In the genomic region with DNA sequence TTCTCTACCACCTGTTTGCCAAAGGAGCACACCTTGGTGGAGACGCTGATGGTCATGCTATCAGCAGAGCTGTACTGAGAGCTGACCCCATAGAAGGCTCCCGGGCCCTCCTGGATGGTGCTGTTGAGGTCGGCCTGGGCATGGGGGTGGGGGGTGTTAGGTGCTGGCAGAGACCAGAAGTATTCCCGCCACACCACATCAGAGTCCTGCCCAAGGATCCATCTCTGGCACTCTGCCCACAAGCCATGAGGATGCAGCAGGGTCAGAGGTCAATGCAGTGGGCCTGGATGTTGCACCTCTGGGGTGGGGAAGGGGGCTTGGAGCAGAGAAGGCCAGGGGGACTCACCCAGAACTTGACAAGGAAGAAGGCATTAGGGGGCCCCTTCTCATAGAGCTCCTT, we compare ENCODE assay signal across 18 cellular contexts. TPM values are rescaled to one million over a fixed set of nuclear protein-coding genes. Genes with fewer than 3 reads are reported as not detected.
DNase-seq lines count a peak whose midpoint lies in the region; ATAC-seq, FAIRE-seq and TF ChIP-seq lines count a peak whose summit lies in the region.
"Had no signal": no experiment of that assay in that cellular context is flagged by ENCODE, and none has a peak within 500 bp of the region (broad histone marks: within the 10 kb centered on the region; RNA-seq: fewer than 3 reads in every experiment).

No MANE protein-coding gene starts in this region.

- no peaks in the 10 kb centered on the region for H3K9me3 ChIP-seq in HEK293 (ENCODE audit: control insufficient read depth, insufficient read depth, low read depth, low read length)
- H3K9me3 ChIP-seq in kidney (ENCODE audit: control insufficient read depth in 1 of 2, low read length in 2 of 2), result no peaks in the 10 kb centered on the region
- H3K9me3 ChIP-seq in stomach smooth muscle (ENCODE audit: control insufficient read depth in 2 of 2, low read length in 2 of 2), result no peaks in the 10 kb centered on the region
- no peaks in the 10 kb centered on the region for H3K9me3 ChIP-seq in left ventricle myocardium inferior (replicated peaks)

- no peak overlapping the region for H3K4me3 ChIP-seq in HEK293 (ENCODE audit: low read depth, low read length)
- H3K4me3 ChIP-seq in kidney (ENCODE audit: low read length in 2 of 2), result no peak overlapping the region
- no peak overlapping the region for H3K4me3 ChIP-seq in stomach smooth muscle (ENCODE audit: low read length in 2 of 2)
- H3K4me3 ChIP-seq in left ventricle myocardium inferior, result no peak overlapping the region
- H3K4me3 ChIP-seq: SK-N-MC had no signal

- H3K9ac ChIP-seq in kidney (ENCODE audit: low read length in 2 of 2) (no peak overlapping the region), stomach smooth muscle (ENCODE audit: low read length in 2 of 2) (no peak overlapping the region)

- FAIRE-seq in kidney (lab: Jason Lieb, UNC), result no peak

- no peak for DNase-seq in activated naive CD8-positive, alpha-beta T cell treated with anti-CD3 and anti-CD28 coated beads for 36 hours
- DNase-seq in activated naive CD8-positive, alpha-beta T cell treated with anti-CD3 and anti-CD28 coated beads, Interleukin-2, amount 50 U/mL, for 24 hours, result no peak
- DNase-seq in kidney (peak; percentile 44), left ventricle myocardium inferior (no peak), T-helper 9 cell (no peak)
- DNase-seq in activated CD4-positive, CD25-positive, alpha-beta regulatory T cell (lab: John Stamatoyannopoulos, UW), result no peak
- DNase-seq: GF-D8; HCEC 1CT; NCI-H1417 treated with DMSO at 0.1 percent for 48 hours; NCI-H2081; NCI-H524 treated with DMSO at 0.1 percent for 48 hours; NK-92 treated with Interleukin-12 subunit alpha and Interleukin-12 subunit beta, amount 100 ng/mL, for 24 hours had no signal

- ATAC-seq in activated naive CD8-positive, alpha-beta T cell treated with anti-CD3 and anti-CD28 coated beads, Interleukin-2, amount 50 U/mL, for 24 hours, result no peak

- H3K36me3 Mint-ChIP-seq in activated naive CD8-positive, alpha-beta T cell treated with anti-CD3 and anti-CD28 coated beads for 36 hours, result peaks cover 24% of the 10 kb centered on the region
- peaks cover 23% of the 10 kb centered on the region for H3K36me3 Mint-ChIP-seq in activated naive CD8-positive, alpha-beta T cell treated with anti-CD3 and anti-CD28 coated beads, Interleukin-2, amount 50 U/mL, for 24 hours (ENCODE audit: low read depth)

- no peaks in the 10 kb centered on the region for H3K4me1 ChIP-seq in HEK293 (ENCODE audit: control insufficient read depth, insufficient read depth, low read length)
- H3K4me1 ChIP-seq in kidney (ENCODE audit: control insufficient read depth in 1 of 2, insufficient read depth in 1 of 2, low read depth in 1 of 2, low read length in 2 of 2), result peaks cover 0 to 4% of the 10 kb centered on the region in 2 donors
- H3K4me1 ChIP-seq in stomach smooth muscle (ENCODE audit: control insufficient read depth, insufficient read depth, low read length), result peaks cover 23% of the 10 kb centered on the region
- peaks cover 32% of the 10 kb centered on the region for H3K4me1 ChIP-seq in left ventricle myocardium inferior

- H3K27me3 ChIP-seq in stomach smooth muscle (ENCODE audit: control insufficient read depth in 1 of 2, insufficient read depth in 2 of 2, low read length in 2 of 2), result no peaks in the 10 kb centered on the region
- no peaks in the 10 kb centered on the region for H3K27me3 ChIP-seq in left ventricle myocardium inferior (ENCODE audit: low read depth)

- H3K27ac ChIP-seq in HEK293 (ENCODE audit: extremely low read depth, low read depth, low read length), result no peak overlapping the region
- H3K27ac ChIP-seq in kidney (ENCODE audit: low read depth in 2 of 2, low read length in 2 of 2), result no peak overlapping the region
- peak overlapping the region; percentile 18 for H3K27ac ChIP-seq in stomach smooth muscle (ENCODE audit: low read length)
- H3K27ac ChIP-seq in left ventricle myocardium inferior (replicated peaks), result no peak overlapping the region
- H3K27ac ChIP-seq: SK-N-MC had no signal

- POLR2A ChIA-PET in HEK293 (lab: Yijun Ruan, JAX), result interaction anchor here (1.0 to 9.5 kb wide), 2 partner anchors 9 to 21 kb away, joined by 4 to 198 read pairs; no protein-coding TSS in a partner anchor

- CTCF ChIA-PET in HEK293 (lab: Yijun Ruan, JAX), result interaction anchor here (0.8 kb wide), 1 partner anchor 133 kb away, joined by 3 read pairs; the partner anchor contains the start of gene PPARD

- H3K9me3 Mint-ChIP-seq in activated naive CD8-positive, alpha-beta T cell treated with anti-CD3 and anti-CD28 coated beads for 36 hours, result peaks cover 1% of the 10 kb centered on the region
- H3K9me3 Mint-ChIP-seq in activated naive CD8-positive, alpha-beta T cell treated with anti-CD3 and anti-CD28 coated beads, Interleukin-2, amount 50 U/mL, for 24 hours, result no peaks in the 10 kb centered on the region
- H3K9me3 Mint-ChIP-seq: IgD-negative memory B cell had no signal

- H3K36me3 ChIP-seq in HEK293 (ENCODE audit: control insufficient read depth in 2 of 2, insufficient read depth in 1 of 2, low read length in 2 of 2) (peaks cover 3 to 64% of the 10 kb centered on the region in 2 experiments; a peak in 2 of 3 replicates), kidney (ENCODE audit: control insufficient read depth in 1 of 2, insufficient read depth in 2 of 2, low read length in 2 of 2) (peaks cover 0 to 8% of the 10 kb centered on the region in 2 donors), stomach smooth muscle (ENCODE audit: control insufficient read depth in 2 of 2, insufficient read depth in 2 of 2, low read length in 2 of 2) (peaks cover 51 to 63% of the 10 kb centered on the region in 2 donors), left ventricle myocardium inferior (peaks cover 90% of the 10 kb centered on the region)

- intact Hi-C loops in kidney (cut with DNase I), result no loop called here
- intact Hi-C loops in left ventricle myocardium inferior (cut with micrococcal nuclease), result no loop called here

- peaks cover 24% of the 10 kb centered on the region for H3K4me1 Mint-ChIP-seq in activated naive CD8-positive, alpha-beta T cell treated with anti-CD3 and anti-CD28 coated beads for 36 hours
- peaks cover 22% of the 10 kb centered on the region for H3K4me1 Mint-ChIP-seq in activated naive CD8-positive, alpha-beta T cell treated with anti-CD3 and anti-CD28 coated beads, Interleukin-2, amount 50 U/mL, for 24 hours

- H3K4me3 Mint-ChIP-seq in activated naive CD8-positive, alpha-beta T cell treated with anti-CD3 and anti-CD28 coated beads for 36 hours, result no peak overlapping the region
- no peak overlapping the region for H3K4me3 Mint-ChIP-seq in activated naive CD8-positive, alpha-beta T cell treated with anti-CD3 and anti-CD28 coated beads, Interleukin-2, amount 50 U/mL, for 24 hours
- H3K4me3 Mint-ChIP-seq: CD14-positive monocyte had no signal

- TF ChIP-seq CTCF in HEK293 (tag by site-specific recombination; IDR thresholded peaks at IDR 0.05), result no peak
- TF ChIP-seq CTCF in kidney (IDR thresholded peaks at IDR 0.05; ENCODE audit: borderline replicate concordance, extremely low read depth, insufficient read depth), result no peak
- TF ChIP-seq CTCF in left ventricle myocardium inferior (IDR thresholded peaks at IDR 0.05; ENCODE audit: borderline replicate concordance), result no peak

- H3K27me3 Mint-ChIP-seq in activated naive CD8-positive, alpha-beta T cell treated with anti-CD3 and anti-CD28 coated beads for 36 hours, result peaks cover 8% of the 10 kb centered on the region
- no peaks in the 10 kb centered on the region for H3K27me3 Mint-ChIP-seq in activated naive CD8-positive, alpha-beta T cell treated with anti-CD3 and anti-CD28 coated beads, Interleukin-2, amount 50 U/mL, for 24 hours
- H3K27me3 Mint-ChIP-seq: IgD-negative memory B cell had no signal

- peak overlapping the region; percentile 20 for H3K27ac Mint-ChIP-seq in activated naive CD8-positive, alpha-beta T cell treated with anti-CD3 and anti-CD28 coated beads for 36 hours
- no peak overlapping the region for H3K27ac Mint-ChIP-seq in activated naive CD8-positive, alpha-beta T cell treated with anti-CD3 and anti-CD28 coated beads, Interleukin-2, amount 50 U/mL, for 24 hours
- H3K27ac Mint-ChIP-seq: CD14-positive monocyte had no signal

RNA-seq across cellular contexts. Expression of gene RPL10A, which starts 7.4 kb away (rescaled TPM):
- total RNA-seq in activated naive CD8-positive, alpha-beta T cell treated with anti-CD3 and anti-CD28 coated beads for 36 hours, result 1,000 to 10,000 TPM; 2,227 to 2,291 TPM
- total RNA-seq in kidney (1,159 TPM), left ventricle myocardium inferior (552 TPM)
- polyA plus RNA-seq in kidney (ENCODE audit: insufficient read depth, low read depth, low replicate concordance), result 1,291 TPM

RNA-seq across cellular contexts. Expression of gene TEAD3, which starts 21.3 kb away (rescaled TPM):
- under 1 TPM; 0.60 to 0.66 TPM for total RNA-seq in activated naive CD8-positive, alpha-beta T cell treated with anti-CD3 and anti-CD28 coated beads for 36 hours
- 18.0 TPM for total RNA-seq in kidney
- polyA plus RNA-seq in kidney (ENCODE audit: insufficient read depth, low read depth, low replicate concordance), result 11.3 TPM
- 28.0 TPM for total RNA-seq in left ventricle myocardium inferior
- polyA plus RNA-seq: CD14-positive monocyte, IgD-negative memory B cell had no signal

RNA-seq across cellular contexts. Expression of gene FANCE, which starts 23.4 kb away (rescaled TPM):
- total RNA-seq in activated naive CD8-positive, alpha-beta T cell treated with anti-CD3 and anti-CD28 coated beads for 36 hours, result 10 to 100 TPM; 18.6 to 19.1 TPM
- total RNA-seq in kidney (2.7 TPM), left ventricle myocardium inferior (3.7 TPM)
- polyA plus RNA-seq in kidney (ENCODE audit: insufficient read depth, low read depth, low replicate concordance), result 1.2 TPM

RNA-seq across cellular contexts. Expression of gene TULP1, which starts 37.1 kb away (rescaled TPM):
- not detected for total RNA-seq in activated naive CD8-positive, alpha-beta T cell treated with anti-CD3 and anti-CD28 coated beads for 36 hours
- total RNA-seq in kidney, result not detected
- not detected for polyA plus RNA-seq in kidney (ENCODE audit: insufficient read depth, low read depth, low replicate concordance)
- total RNA-seq in left ventricle myocardium inferior, result not detected
- total RNA-seq: A673 had no signal
- polyA plus RNA-seq: CD14-positive monocyte, IgD-negative memory B cell had no signal

Comparison
In these comparisons a context has a peak if more than half of its experiments do, and no peak if none do; other contexts are left out.
1. RNA of gene TEAD3, which starts 21.3 kb away (total RNA-seq): 28.0 TPM in left ventricle myocardium inferior (single experiment) and 18.0 TPM in kidney (single experiment); 0.60 to 0.66 TPM in activated naive CD8-positive, alpha-beta T cell treated with anti-CD3 and anti-CD28 coated beads for 36 hours; every median in the first group is over 10 times any median in the second.